Comparison of ENCODE assay signal across 17 cellular contexts in the genomic region with DNA sequence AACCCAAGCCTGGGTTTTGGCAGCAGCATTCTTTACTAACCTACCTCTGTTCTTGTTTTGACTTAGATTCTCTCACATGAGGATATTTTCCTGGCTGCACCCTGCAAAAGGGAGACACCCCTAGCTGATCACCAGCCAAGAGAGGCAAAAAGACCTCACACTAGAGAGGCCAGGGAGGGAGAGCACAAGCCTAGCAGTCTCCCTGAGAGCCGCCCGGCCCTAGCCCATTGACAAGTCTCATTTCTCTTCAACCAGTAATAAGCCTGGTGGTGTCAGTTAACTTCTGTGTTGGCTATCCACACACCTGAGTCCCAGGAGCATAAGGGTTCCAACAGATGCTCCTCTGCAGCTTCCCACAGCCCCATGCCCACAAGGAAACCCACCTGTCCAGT. TPM values are rescaled to one million over a fixed set of nuclear protein-coding genes. Genes with fewer than 3 reads are reported as not detected.
DNase-seq lines count a peak whose midpoint lies in the region; ATAC-seq and TF ChIP-seq lines count a peak whose summit lies in the region.
"Had no signal": no experiment of that assay in that cellular context is flagged by ENCODE, and none has a peak within 500 bp of the region (broad histone marks: within the 10 kb centered on the region; RNA-seq: fewer than 3 reads in every experiment).

No MANE protein-coding gene starts in this region.

- no peaks in the 10 kb centered on the region for H3K9me3 Mint-ChIP-seq in activated naive CD4-positive, alpha-beta T cell treated with anti-CD3 and anti-CD28 coated beads for 36 hours
- no peaks in the 10 kb centered on the region for H3K9me3 Mint-ChIP-seq in endothelial cell (ENCODE audit: unreplicated experiment)
- H3K9me3 Mint-ChIP-seq: activated B cell treated with CpG ODN at 0.5 μM for 24 hours; activated T-cell treated with anti-CD3 and anti-CD28 coated beads, Interleukin-2, amount 50 U/mL, for 4 hours; dendritic cell treated with granulocyte-macrophage colony-stimulating factor and Interleukin-4, amounts not matched to agents 40 ng/mL and 50 ng/mL, for 4 days; H9 had no signal

- H3K4me1 Mint-ChIP-seq in activated naive CD4-positive, alpha-beta T cell treated with anti-CD3 and anti-CD28 coated beads for 36 hours (ENCODE audit: low read depth), result peaks cover 60% of the 10 kb centered on the region
- H3K4me1 Mint-ChIP-seq in T-helper 17 cell (peaks cover 16% of the 10 kb centered on the region), endothelial cell (ENCODE audit: unreplicated experiment) (peaks cover 7% of the 10 kb centered on the region)

- no peak for ATAC-seq in T-helper 17 cell
- ATAC-seq in esophagus mucosa, result peak; percentile 5
- no peak for ATAC-seq in HG02588 (IDR thresholded peaks at IDR 0.05; ENCODE audit: unreplicated experiment)
- ATAC-seq: activated T-cell treated with anti-CD3 and anti-CD28 coated beads, Interleukin-2, amount 50 U/mL, for 4 hours; body of pancreas; Panc1 had no signal

- H3K27ac Mint-ChIP-seq in activated naive CD4-positive, alpha-beta T cell treated with anti-CD3 and anti-CD28 coated beads for 36 hours, result no peak overlapping the region
- H3K27ac Mint-ChIP-seq in T-helper 17 cell (peak overlapping the region; percentile 70), endothelial cell (ENCODE audit: unreplicated experiment) (no peak overlapping the region)
- H3K27ac Mint-ChIP-seq: activated B cell treated with CpG ODN at 0.5 μM for 24 hours; dendritic cell treated with granulocyte-macrophage colony-stimulating factor and Interleukin-4, amounts not matched to agents 40 ng/mL and 50 ng/mL, for 4 days; H9 had no signal

- TF ChIP-seq CTCF in endothelial cell (IDR thresholded peaks at IDR 0.05; ENCODE audit: unreplicated experiment), result no peak

- DNase-seq in activated naive CD4-positive, alpha-beta T cell treated with anti-CD3 and anti-CD28 coated beads for 36 hours, result peak; percentile 31
- no peak for DNase-seq in activated naive CD4-positive, alpha-beta T cell (lab: John Stamatoyannopoulos, UW)
- DNase-seq in T-helper 17 cell (no peak), islet precursor cell (no peak), endothelial cell (ENCODE audit: low spot score) (no peak)
- DNase-seq: activated B cell treated with CpG ODN at 0.5 μM for 24 hours; activated T-cell treated with anti-CD3 and anti-CD28 coated beads, Interleukin-2, amount 50 U/mL, for 4 hours; H9; NCI-H2029; stimulated activated naive CD4-positive, alpha-beta T cell treated with Interleukin-2 at 50 U/mL for 16 hours had no signal

- no peaks in the 10 kb centered on the region for H3K27me3 Mint-ChIP-seq in activated naive CD4-positive, alpha-beta T cell treated with anti-CD3 and anti-CD28 coated beads for 36 hours (ENCODE audit: low read depth)
- no peaks in the 10 kb centered on the region for H3K27me3 Mint-ChIP-seq in T-helper 17 cell
- peaks cover 2% of the 10 kb centered on the region for H3K27me3 Mint-ChIP-seq in endothelial cell (ENCODE audit: unreplicated experiment)
- H3K27me3 Mint-ChIP-seq: activated B cell treated with CpG ODN at 0.5 μM for 24 hours; dendritic cell treated with granulocyte-macrophage colony-stimulating factor and Interleukin-4, amounts not matched to agents 40 ng/mL and 50 ng/mL, for 4 days had no signal

- CTCF ChIA-PET in activated naive CD4-positive, alpha-beta T cell treated with anti-CD3 and anti-CD28 coated beads for 36 hours (lab: Charles Lee), result interaction anchor here (0.6 to 6.1 kb wide), 8 partner anchors 20 to 178 kb away, joined by 3 to 55 read pairs (median 8); a partner anchor contains a TSS

- H3K27ac ChIP-seq in subcutaneous abdominal adipose tissue (ENCODE audit: low read depth, low read length), result peak overlapping the region; percentile 77

- H3K4me3 ChIP-seq in subcutaneous abdominal adipose tissue (ENCODE audit: low read depth in 1 of 5, low read length in 5 of 5), result no peak overlapping the region
- H3K4me3 ChIP-seq: body of pancreas, GM12878 had no signal

- no peak overlapping the region for H3K4me3 Mint-ChIP-seq in activated naive CD4-positive, alpha-beta T cell treated with anti-CD3 and anti-CD28 coated beads for 36 hours
- H3K4me3 Mint-ChIP-seq in T-helper 17 cell, result no peak overlapping the region
- no peak overlapping the region for H3K4me3 Mint-ChIP-seq in endothelial cell (ENCODE audit: unreplicated experiment)
- H3K4me3 Mint-ChIP-seq: activated B cell treated with CpG ODN at 0.5 μM for 24 hours; activated T-cell treated with anti-CD3 and anti-CD28 coated beads, Interleukin-2, amount 50 U/mL, for 4 hours; dendritic cell treated with granulocyte-macrophage colony-stimulating factor and Interleukin-4, amounts not matched to agents 40 ng/mL and 50 ng/mL, for 4 days; H9 had no signal

- H3K27me3 ChIP-seq in subcutaneous abdominal adipose tissue (ENCODE audit: control insufficient read depth in 5 of 5, insufficient read depth in 4 of 5, low read length in 5 of 5), result no peaks in the 10 kb centered on the region
- H3K27me3 ChIP-seq: body of pancreas had no signal

- no peaks in the 10 kb centered on the region for H3K9me3 ChIP-seq in T-helper 17 cell (ENCODE audit: control insufficient read depth, low read length, poor library complexity, severe bottlenecking)
- H3K9me3 ChIP-seq in subcutaneous abdominal adipose tissue (ENCODE audit: control insufficient read depth in 5 of 5, low read length in 5 of 5), result no peaks in the 10 kb centered on the region
- H3K9me3 ChIP-seq: body of pancreas had no signal

- peaks cover 0 to 15% (median 0%) of the 10 kb centered on the region in 5 donors for H3K36me3 ChIP-seq in subcutaneous abdominal adipose tissue (ENCODE audit: control insufficient read depth in 5 of 5, insufficient read depth in 5 of 5, low read length in 5 of 5)

- intact Hi-C loops in activated naive CD4-positive, alpha-beta T cell treated with anti-CD3 and anti-CD28 coated beads for 36 hours (cut with micrococcal nuclease), result loop anchor here (2.0 to 10.0 kb wide), 2 partner anchors 63 to 681 kb away; no protein-coding TSS in a partner anchor

- H3K36me3 Mint-ChIP-seq in activated naive CD4-positive, alpha-beta T cell treated with anti-CD3 and anti-CD28 coated beads for 36 hours (ENCODE audit: low read depth), result no peaks in the 10 kb centered on the region
- H3K36me3 Mint-ChIP-seq in T-helper 17 cell (ENCODE audit: low read depth), result no peaks in the 10 kb centered on the region
- no peaks in the 10 kb centered on the region for H3K36me3 Mint-ChIP-seq in endothelial cell (ENCODE audit: low read depth, unreplicated experiment)

- H3K9ac ChIP-seq in subcutaneous abdominal adipose tissue (ENCODE audit: low read length in 5 of 5), result peak overlapping the region in 2 of 5 donors; percentile 58 to 65

- H3K4me1 ChIP-seq in subcutaneous abdominal adipose tissue (ENCODE audit: control insufficient read depth in 5 of 5, insufficient read depth in 5 of 5, low read length in 5 of 5), result peaks cover 6 to 50% (median 26%) of the 10 kb centered on the region in 5 donors

RNA-seq across cellular contexts. Expression of a gene that starts 18.5 kb away (rescaled TPM):
- 10 to 100 TPM; 79.3 to 84.9 TPM for total RNA-seq in activated naive CD4-positive, alpha-beta T cell treated with anti-CD3 and anti-CD28 coated beads for 36 hours
- total RNA-seq in T-helper 17 cell (100 to 1,000 TPM; 198 to 241 TPM), esophagus mucosa (142 TPM), endothelial cell (ENCODE audit: unreplicated experiment) (146 TPM)
